ENCODE assay signal across 8 cellular contexts in the genomic region with DNA sequence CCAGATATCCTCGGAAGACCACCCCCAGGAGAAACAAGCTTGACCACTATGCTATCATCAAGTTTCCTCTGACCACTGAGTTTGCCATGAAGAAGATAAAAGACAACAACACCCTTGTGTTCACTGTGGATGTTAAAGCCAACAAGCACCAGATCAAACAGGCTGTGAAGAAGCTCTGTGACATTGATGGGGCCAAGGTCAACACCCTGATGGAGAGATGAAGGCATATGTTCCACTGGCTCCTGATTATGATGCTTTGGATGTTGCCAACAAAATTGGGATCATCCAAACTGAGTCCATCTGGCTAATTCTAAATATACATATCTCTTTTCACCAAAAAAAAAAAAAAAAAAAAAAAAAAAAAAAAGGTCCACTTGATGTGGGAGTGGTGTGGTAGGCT.
DNase-seq lines count a peak whose midpoint lies in the region; ATAC-seq, FAIRE-seq and TF ChIP-seq lines count a peak whose summit lies in the region.
"Not testable (repeated sequence)": the region's sequence is repeated elsewhere in the genome, so short reads cannot be mapped to it uniquely, and the experiment has no call there.

No MANE protein-coding gene starts in this region.

- H3K4me1 Mint-ChIP-seq in T-helper 2 cell treated with Interferon-gamma antibody and Interleukin-4, amounts not matched to agents 5 μg/mL and 100 μg/mL, for 36 hours (ENCODE audit: low read depth), result peaks cover 32% of the 10 kb centered on the region

- not testable (repeated sequence) for FAIRE-seq in A549 (lab: Jason Lieb, UNC)

- H3K9me3 Mint-ChIP-seq in T-helper 2 cell treated with Interferon-gamma antibody and Interleukin-4, amounts not matched to agents 5 μg/mL and 100 μg/mL, for 36 hours, result not testable (repeated sequence)

- H3K9me3 ChIP-seq in A549; left ventricle myocardium inferior (replicated peaks); lung (ENCODE audit: control insufficient read depth in 2 of 2, insufficient read depth in 1 of 2, low read length in 1 of 2); smooth muscle cell (replicated peaks; ENCODE audit: low read depth): not testable (repeated sequence)

- peaks cover 11% of the 10 kb centered on the region for H3F3A ChIP-seq in smooth muscle cell (ENCODE audit: low read depth)

- H3K27me3 Mint-ChIP-seq in T-helper 2 cell treated with Interferon-gamma antibody and Interleukin-4, amounts not matched to agents 5 μg/mL and 100 μg/mL, for 36 hours (ENCODE audit: low read depth), result not testable (repeated sequence)

- H3K9ac ChIP-seq in KMS-11; smooth muscle cell (ENCODE audit: low read depth): not testable (repeated sequence)

- not testable (repeated sequence) for H4K20me1 ChIP-seq in KMS-11 (ENCODE audit: insufficient read depth)
- H4K20me1 ChIP-seq in smooth muscle cell (ENCODE audit: low read depth), result peaks cover 17% of the 10 kb centered on the region

- TF ChIP-seq EP300 in A549 (IDR thresholded peaks at IDR 0.05), result not testable (repeated sequence)

- peak overlapping the region; percentile 89 to 98 for H3K27ac ChIP-seq in A549
- H3K27ac ChIP-seq in KMS-11, result peak overlapping the region; percentile 59
- peak overlapping the region; percentile 83 for H3K27ac ChIP-seq in left ventricle myocardium inferior (replicated peaks)
- H3K27ac ChIP-seq in lung (ENCODE audit: low read depth in 1 of 2, low read length in 1 of 2), result peak overlapping the region; percentile 33 to 36
- H3K27ac ChIP-seq in smooth muscle cell (ENCODE audit: low read depth), result peak overlapping the region; percentile 42

- ATAC-seq in A549; lung (ENCODE audit: insufficient read depth, low FRiP score): not testable (repeated sequence)

- H3K4me2 ChIP-seq in A549, smooth muscle cell: not testable (repeated sequence)
- peak overlapping the region; percentile 18; the same call in 1 of the 2 replicates for H3K4me2 ChIP-seq in KMS-11

- not testable (repeated sequence) for H3K27me3 ChIP-seq in KMS-11 (ENCODE audit: insufficient read depth, low read depth); left ventricle myocardium inferior (ENCODE audit: low read depth); lung (ENCODE audit: control insufficient read depth, insufficient read depth); smooth muscle cell (ENCODE audit: low read depth)

- not testable (repeated sequence) for H3K36me3 Mint-ChIP-seq in T-helper 2 cell treated with Interferon-gamma antibody and Interleukin-4, amounts not matched to agents 5 μg/mL and 100 μg/mL, for 36 hours (ENCODE audit: low read depth)

- H3K4me1 ChIP-seq in A549 (peaks cover 62% of the 10 kb centered on the region), KMS-11 (ENCODE audit: low read depth, poor library complexity, severe bottlenecking) (peaks cover 84% of the 10 kb centered on the region), left ventricle myocardium inferior (peaks cover 95% of the 10 kb centered on the region), lung (ENCODE audit: control insufficient read depth in 2 of 2, insufficient read depth in 2 of 2, low read length in 2 of 2) (peaks cover 9 to 40% of the 10 kb centered on the region in 2 donors), smooth muscle cell (ENCODE audit: low read depth) (peaks cover 12% of the 10 kb centered on the region)

- H3K79me2 ChIP-seq in KMS-11 (ENCODE audit: insufficient read depth, low read depth) (peaks cover 16% of the 10 kb centered on the region), smooth muscle cell (ENCODE audit: low read depth) (peaks cover 85% of the 10 kb centered on the region)

- POLR2A ChIA-PET in A549 (lab: Yijun Ruan, JAX), result not testable (repeated sequence)

- H3K27ac Mint-ChIP-seq in T-helper 2 cell treated with Interferon-gamma antibody and Interleukin-4, amounts not matched to agents 5 μg/mL and 100 μg/mL, for 36 hours, result peak overlapping the region; percentile 43

- H2AFZ ChIP-seq in KMS-11 (ENCODE audit: low read depth); smooth muscle cell (ENCODE audit: low read depth): not testable (repeated sequence)

- WGBS in A549 (ENCODE audit: missing lambda C conversion rate), result 95% methylated on average over 1 of the region's 1 CpG
- WGBS in lung, 2 donors, result 86 to 96% methylated on average over 1 of the region's 1 CpG
- 90% methylated on average over 1 of the region's 1 CpG for WGBS in smooth muscle cell (ENCODE audit: low lambda C conversion rate)

- TF ChIP-seq POLR2A in A549 (IDR thresholded peaks at IDR 0.05; ENCODE audit: low read length), result not testable (repeated sequence)

- intact Hi-C loops in left ventricle myocardium inferior (cut with micrococcal nuclease), result loop anchor here (10.0 kb wide), 2 partner anchors 105 to 175 kb away; no protein-coding TSS in a partner anchor

- H3K4me3 ChIP-seq in A549; KMS-11 (IDR thresholded peaks at IDR 0.05; ENCODE audit: insufficient read depth, low read depth, low read length); left ventricle myocardium inferior; lung; smooth muscle cell: not testable (repeated sequence)

- TF ChIP-seq RAD21 in A549 (conservative IDR thresholded peaks at IDR 0.05 in 1 of 2, IDR thresholded peaks at IDR 0.05 in 1 of 2), result not testable (repeated sequence)

- H3K36me3 ChIP-seq in KMS-11 (ENCODE audit: insufficient read depth); smooth muscle cell (ENCODE audit: low read depth): not testable (repeated sequence)
- peaks cover 71% of the 10 kb centered on the region for H3K36me3 ChIP-seq in left ventricle myocardium inferior
- peaks cover 18% of the 10 kb centered on the region in 2 donors for H3K36me3 ChIP-seq in lung (ENCODE audit: control insufficient read depth in 2 of 2, insufficient read depth in 2 of 2, low read length in 2 of 2)

- DNase-seq in A549 (ENCODE audit: low read depth in 1 of 2, low spot score in 1 of 2); T-helper 2 cell treated with Interferon-gamma antibody and Interleukin-4, amounts not matched to agents 5 μg/mL and 100 μg/mL, for 36 hours (ENCODE audit: low spot score); left ventricle myocardium inferior; lung (ENCODE audit: low spot score); smooth muscle cell (lab: John Stamatoyannopoulos, UW; ENCODE audit: unreplicated experiment): not testable (repeated sequence)
- DNase-seq in NCI-H1694 (lab: John Stamatoyannopoulos, UW) (peak; percentile 18), cerebellar cortex (ENCODE audit: low spot score) (peak; percentile 37)

- CTCF ChIA-PET in A549 (lab: Yijun Ruan, JAX), result interaction anchor here (1.4 to 2.0 kb wide), 2 partner anchors 29 to 175 kb away, joined by 3 to 8 read pairs; no protein-coding TSS in a partner anchor

- TF ChIP-seq CTCF in A549 (IDR thresholded peaks at IDR 0.05); KMS-11 (conservative IDR thresholded peaks at IDR 0.05; ENCODE audit: low read depth, low read length); left ventricle myocardium inferior (IDR thresholded peaks at IDR 0.05; ENCODE audit: borderline replicate concordance); lung (IDR thresholded peaks at IDR 0.05; ENCODE audit: control extremely low read depth, extremely low read depth); smooth muscle cell (IDR thresholded peaks at IDR 0.05; ENCODE audit: borderline replicate concordance, insufficient read depth, poor library complexity, severe bottlenecking): not testable (repeated sequence)

- not testable (repeated sequence) for H3K4me3 Mint-ChIP-seq in T-helper 2 cell treated with Interferon-gamma antibody and Interleukin-4, amounts not matched to agents 5 μg/mL and 100 μg/mL, for 36 hours

Comparison
In these comparisons a context has a peak if more than half of its experiments do, and no peak if none do; other contexts are left out.
1. H3K27ac ChIP-seq: peak in every context shown above with its lines; median percentile 94 in A549; 83 in left ventricle myocardium inferior; 59 in KMS-11; 42 in smooth muscle cell; 34 in lung.